Comparison of ENCODE assay signal across 17 cellular contexts in the genomic region with DNA sequence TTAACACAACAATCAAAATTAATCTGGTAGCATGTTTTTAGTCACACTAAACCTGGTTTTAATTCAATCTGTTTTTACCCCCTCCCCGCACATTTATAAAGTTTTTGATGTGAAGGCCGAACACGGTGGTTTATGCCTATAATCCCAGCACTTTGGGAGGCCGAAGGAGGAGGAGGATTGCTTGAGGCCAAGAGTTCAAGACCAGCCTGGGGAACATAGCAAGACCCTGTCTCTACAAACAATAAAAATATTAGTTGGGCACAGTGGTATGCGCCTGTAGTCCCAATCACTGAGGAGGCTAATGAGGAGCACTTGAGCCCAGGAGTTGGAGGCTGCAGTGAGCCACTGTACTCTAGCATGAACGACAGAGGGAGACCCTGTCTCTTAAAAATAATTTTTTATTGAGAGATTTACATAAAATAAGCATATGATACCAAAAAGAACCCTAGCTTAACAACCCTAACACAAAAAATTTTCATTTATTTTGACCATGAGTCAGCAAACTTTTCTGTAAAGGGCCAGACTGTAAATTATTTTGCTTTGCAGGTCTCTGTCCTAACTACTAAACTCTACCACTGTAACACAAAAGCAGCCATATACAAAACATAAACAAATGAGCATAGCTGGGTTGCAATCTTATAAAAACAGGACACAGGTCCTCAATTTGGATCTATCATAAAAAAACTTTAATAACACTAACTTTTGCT. TPM values are rescaled to one million over a fixed set of nuclear protein-coding genes. Genes with fewer than 3 reads are reported as not detected.
DNase-seq lines count a peak whose midpoint lies in the region; ATAC-seq and TF ChIP-seq lines count a peak whose summit lies in the region.
"Had no signal": no experiment of that assay in that cellular context is flagged by ENCODE, and none has a peak within 500 bp of the region (broad histone marks: within the 10 kb centered on the region; RNA-seq: fewer than 3 reads in every experiment).

No MANE protein-coding gene starts in this region.

- ATAC-seq in stimulated activated naive CD8-positive, alpha-beta T cell treated with anti-CD3 and anti-CD28 coated beads, Interleukin-15, Interleukin-2, amounts not matched to agents 100 U/mL and 50 U/mL, for 24 hours = no peak
- ATAC-seq in activated CD8-positive, alpha-beta T cell treated with anti-CD3 and anti-CD28 coated beads for 36 hours = no peak
- no peak for ATAC-seq in GM19397 (IDR thresholded peaks at IDR 0.05; ENCODE audit: unreplicated experiment)
- no peak for ATAC-seq in HG03097 (IDR thresholded peaks at IDR 0.05; ENCODE audit: low FRiP score, unreplicated experiment)
- ATAC-seq in HG03439 (IDR thresholded peaks at IDR 0.05; ENCODE audit: unreplicated experiment) = no peak

- peaks cover 44% of the 10 kb centered on the region for H3K4me1 Mint-ChIP-seq in stimulated activated naive CD8-positive, alpha-beta T cell treated with anti-CD3 and anti-CD28 coated beads, Interleukin-15, Interleukin-2, amounts not matched to agents 100 ng/mL and 50 ng/mL, for 24 hours (ENCODE audit: low read depth)
- H3K4me1 Mint-ChIP-seq in activated CD8-positive, alpha-beta T cell treated with anti-CD3 and anti-CD28 coated beads for 36 hours (ENCODE audit: low read depth) = peaks cover 53% of the 10 kb centered on the region
- peaks cover 32 to 76% of the 10 kb centered on the region in 2 donors for H3K4me1 Mint-ChIP-seq in immature natural killer cell

- peaks cover 83% of the 10 kb centered on the region for H3K36me3 Mint-ChIP-seq in stimulated activated naive CD8-positive, alpha-beta T cell treated with anti-CD3 and anti-CD28 coated beads, Interleukin-15, Interleukin-2, amounts not matched to agents 100 ng/mL and 50 ng/mL, for 24 hours (ENCODE audit: low read depth)
- peaks cover 67% of the 10 kb centered on the region for H3K36me3 Mint-ChIP-seq in activated CD8-positive, alpha-beta T cell treated with anti-CD3 and anti-CD28 coated beads for 36 hours (ENCODE audit: low read depth)
- peaks cover 7 to 36% (median 9%) of the 10 kb centered on the region in 3 donors for H3K36me3 Mint-ChIP-seq in immature natural killer cell

- intact Hi-C loops in activated CD8-positive, alpha-beta T cell treated with anti-CD3 and anti-CD28 coated beads for 36 hours (cut with micrococcal nuclease) = no loop called here

- peak overlapping the region; percentile 83 for H3K27ac Mint-ChIP-seq in stimulated activated naive CD8-positive, alpha-beta T cell treated with anti-CD3 and anti-CD28 coated beads, Interleukin-15, Interleukin-2, amounts not matched to agents 100 ng/mL and 50 ng/mL, for 24 hours
- H3K27ac Mint-ChIP-seq in activated CD8-positive, alpha-beta T cell treated with anti-CD3 and anti-CD28 coated beads for 36 hours = peak overlapping the region; percentile 85
- peak overlapping the region; percentile 17 to 79 (median 58) for H3K27ac Mint-ChIP-seq in immature natural killer cell

- POLR2A ChIA-PET in activated CD8-positive, alpha-beta T cell treated with anti-CD3 and anti-CD28 coated beads for 36 hours (lab: Charles Lee) = interaction anchor here (0.9 to 5.9 kb wide), 9 partner anchors 11 to 87 kb away, joined by 3 to 32 read pairs (median 4); no protein-coding TSS in a partner anchor

- no peak overlapping the region for H3K4me3 Mint-ChIP-seq in stimulated activated naive CD8-positive, alpha-beta T cell treated with anti-CD3 and anti-CD28 coated beads, Interleukin-15, Interleukin-2, amounts not matched to agents 100 ng/mL and 50 ng/mL, for 24 hours
- no peak overlapping the region for H3K4me3 Mint-ChIP-seq in activated CD8-positive, alpha-beta T cell treated with anti-CD3 and anti-CD28 coated beads for 36 hours
- no peak overlapping the region for H3K4me3 Mint-ChIP-seq in immature natural killer cell

- no peaks in the 10 kb centered on the region for H3K9me3 Mint-ChIP-seq in stimulated activated naive CD8-positive, alpha-beta T cell treated with anti-CD3 and anti-CD28 coated beads, Interleukin-15, Interleukin-2, amounts not matched to agents 100 ng/mL and 50 ng/mL, for 24 hours
- H3K9me3 Mint-ChIP-seq in activated CD8-positive, alpha-beta T cell treated with anti-CD3 and anti-CD28 coated beads for 36 hours = no peaks in the 10 kb centered on the region
- H3K9me3 Mint-ChIP-seq in immature natural killer cell = no peaks in the 10 kb centered on the region

- CTCF ChIA-PET in activated CD8-positive, alpha-beta T cell treated with anti-CD3 and anti-CD28 coated beads for 36 hours (lab: Charles Lee) = interaction anchor here (0.6 to 2.1 kb wide), 3 partner anchors 8 to 67 kb away, joined by 3 to 11 read pairs (median 3); no protein-coding TSS in a partner anchor

- H3K27me3 Mint-ChIP-seq in stimulated activated naive CD8-positive, alpha-beta T cell treated with anti-CD3 and anti-CD28 coated beads, Interleukin-15, Interleukin-2, amounts not matched to agents 100 ng/mL and 50 ng/mL, for 24 hours = no peaks in the 10 kb centered on the region
- no peaks in the 10 kb centered on the region for H3K27me3 Mint-ChIP-seq in activated CD8-positive, alpha-beta T cell treated with anti-CD3 and anti-CD28 coated beads for 36 hours
- H3K27me3 Mint-ChIP-seq in immature natural killer cell (ENCODE audit: low read depth in 3 of 3) = peaks cover 0 to 5% (median under 1%) of the 10 kb centered on the region in 3 donors

- no peak for TF ChIP-seq CTCF in activated CD8-positive, alpha-beta T cell treated with anti-CD3 and anti-CD28 coated beads for 36 hours (IDR thresholded peaks at IDR 0.05)

- no peak for DNase-seq in stimulated activated naive CD8-positive, alpha-beta T cell treated with anti-CD3 and anti-CD28 coated beads, Interleukin-15, Interleukin-2, amounts not matched to agents 100 U/mL and 50 U/mL, for 24 hours
- DNase-seq in activated CD8-positive, alpha-beta T cell treated with anti-CD3 and anti-CD28 coated beads for 36 hours = no peak
- no peak for DNase-seq in immature natural killer cell
- no peak for DNase-seq in HCEC 1CT
- DNase-seq: activated CD8-positive, alpha-beta memory T cell treated with anti-CD3 and anti-CD28 coated beads, Interleukin-2, amount 50 U/mL, for 4 hours; DMS79 treated with DMSO at 0.1 percent for 48 hours; effector CD4-positive, alpha-beta T cell; foreskin melanocyte; midbrain; NCI-H2029 treated with DMSO at 0.1 percent for 48 hours; stimulated activated CD8-positive, alpha-beta memory T cell treated with anti-CD3 and anti-CD28 coated beads, Interleukin-4, amount 100 ng/mL, for 48 hours; T1000; uterus had no signal

RNA-seq across cellular contexts. Expression of gene HNRNPD, which starts 21.5 kb away (rescaled TPM):
- 100 to 1,000 TPM; 384 to 403 TPM for total RNA-seq in activated CD8-positive, alpha-beta T cell treated with anti-CD3 and anti-CD28 coated beads for 36 hours
- polyA plus RNA-seq in immature natural killer cell = 100 to 1,000 TPM; 133 to 287 (median 221) TPM
